Comparison of ENCODE assay signal across 1 cellular context in genomic region chr19:45485301-45486077, GRCh38.
A peak's percentile ranks its signal among the peaks of the same experiment; 100 is the strongest.
TF ChIP-seq lines count a peak whose summit lies in the region.

No MANE protein-coding gene starts in this region.

TF ChIP-seq in GM12878, 131 proteins besides CTCF, POLR2A, EP300 and RAD21 (continued from another document):
- no peak; the same call in none of the 2 replicates for TF ChIP-seq RUNX3 (IDR thresholded peaks at IDR 0.05; ENCODE audit: low read length)
- TF ChIP-seq SMAD1 (IDR thresholded peaks at IDR 0.05; ENCODE audit: low read depth, partially characterized antibody) = no peak
- TF ChIP-seq LARP7 (IDR thresholded peaks at IDR 0.05) = no peak
- peak; percentile 28; the same call in 1 of the 2 replicates for TF ChIP-seq SPI1 (IDR thresholded peaks at IDR 0.05; ENCODE audit: borderline replicate concordance, insufficient read depth, low read depth, low read length)
- no peak for TF ChIP-seq RCOR1 (conservative IDR thresholded peaks at IDR 0.05; ENCODE audit: low read depth, low read length)
- TF ChIP-seq CREB1 (IDR thresholded peaks at IDR 0.05; ENCODE audit: low read depth) = peak; percentile 88
- TF ChIP-seq IRF3 (IDR thresholded peaks at IDR 0.05) = no peak
- 0 out of 4 replicates have a peak, but pooled peaks of 1 of the 2 experiments have one; percentile 24 for TF ChIP-seq SRF (IDR thresholded peaks at IDR 0.05; ENCODE audit: low read depth in 2 of 2, low read length in 2 of 2)
- no peak for TF ChIP-seq FOXM1 (IDR thresholded peaks at IDR 0.05; ENCODE audit: low read depth, low read length)
- peak; percentile 91 for TF ChIP-seq CREM (IDR thresholded peaks at IDR 0.05; ENCODE audit: low read depth)
- TF ChIP-seq CEBPZ (IDR thresholded peaks at IDR 0.05; ENCODE audit: low read depth, low read length) = no peak
- TF ChIP-seq CBFB (IDR thresholded peaks at IDR 0.05; ENCODE audit: low read depth) = no peak
- TF ChIP-seq PAX8 (IDR thresholded peaks at IDR 0.05) = no peak
- TF ChIP-seq TCF7 (IDR thresholded peaks at IDR 0.05; ENCODE audit: borderline replicate concordance) = no peak
- no peak for TF ChIP-seq ZNF622 (IDR thresholded peaks at IDR 0.05)
- no peak for TF ChIP-seq KAT2A (conservative IDR thresholded peaks at IDR 0.05; ENCODE audit: control insufficient read depth, low read depth, low read length)
- 0 out of 2 replicates have a peak, but pooled peaks have one; percentile 32 for TF ChIP-seq NR2C1 (IDR thresholded peaks at IDR 0.05)
- no peak for TF ChIP-seq KDM1A (IDR thresholded peaks at IDR 0.05; ENCODE audit: borderline replicate concordance)
- TF ChIP-seq GATAD2B (conservative IDR thresholded peaks at IDR 0.05; ENCODE audit: low read depth) = 0 out of 2 replicates have a peak, but pooled peaks have one; percentile 12
